ENCODE assay signal across 1 cellular context in genomic region chr7:149028346-149029109, GRCh38.
TF ChIP-seq lines count a peak whose summit lies in the region.

PDIA4 (minus strand) TSS chr7:149028505; CDS start chr7:149028408, 97 bp downstream.

TF ChIP-seq in K562, 482 proteins besides CTCF, POLR2A, EP300 and RAD21 (continued from another document and continues in another):
- no peak for TF ChIP-seq SRSF3 (IDR thresholded peaks at IDR 0.05; ENCODE audit: insufficient read depth, low read length)
- TF ChIP-seq ZBTB33 (CRISPR knock-in tag; IDR thresholded peaks at IDR 0.05): peak; percentile 94
- TF ChIP-seq GTF2F1 (IDR thresholded peaks at IDR 0.05; ENCODE audit: low read depth, low read length): peak; percentile 59; the same call in 1 of the 2 replicates
- TF ChIP-seq ARID1B (IDR thresholded peaks at IDR 0.05): no peak
- TF ChIP-seq HOMEZ (CRISPR knock-in tag; IDR thresholded peaks at IDR 0.05): no peak
- no peak for TF ChIP-seq KAT8 (IDR thresholded peaks at IDR 0.05; ENCODE audit: low read depth)
- TF ChIP-seq TAF1 (IDR thresholded peaks at IDR 0.05; ENCODE audit: control insufficient read depth, extremely low read depth, insufficient read depth, low read length, severe bottlenecking): peak; percentile 87
- peak; percentile 96 for TF ChIP-seq FIP1L1 (IDR thresholded peaks at IDR 0.05; ENCODE audit: low read depth, low read length, poor library complexity, severe bottlenecking)
- no peak for TF ChIP-seq ZNF592 (IDR thresholded peaks at IDR 0.05)
- no peak for TF ChIP-seq RBM15 (IDR thresholded peaks at IDR 0.05; ENCODE audit: insufficient read depth, low read length)
- peak; percentile 66 for TF ChIP-seq SPI1 (IDR thresholded peaks at IDR 0.05; ENCODE audit: borderline replicate concordance, low read depth, low read length)
- TF ChIP-seq CBX1 (IDR thresholded peaks at IDR 0.05; ENCODE audit: low read depth): peak; percentile 94
- peak; percentile 77 for TF ChIP-seq RAD51 (IDR thresholded peaks at IDR 0.05; ENCODE audit: borderline replicate concordance, low read depth)
- TF ChIP-seq ARID2 (IDR thresholded peaks at IDR 0.05): no peak
- peak in 1 of 2 experiments; percentile 92; a peak in 2 of 4 replicates for TF ChIP-seq HDAC1 (IDR thresholded peaks at IDR 0.05)
- no peak for TF ChIP-seq TOE1 (IDR thresholded peaks at IDR 0.05; ENCODE audit: borderline replicate concordance)
- TF ChIP-seq TOE1 (CRISPR knock-in tag; IDR thresholded peaks at IDR 0.05; ENCODE audit: borderline replicate concordance, low read depth): peak; percentile 94; the same call in 1 of the 2 replicates
- no peak for TF ChIP-seq POLR3G (IDR thresholded peaks at IDR 0.05; ENCODE audit: extremely low read depth, insufficient read length, insufficient replicate concordance)
- TF ChIP-seq PRDM10 (IDR thresholded peaks at IDR 0.05; ENCODE audit: partially characterized antibody): peak; percentile 86
- no peak for TF ChIP-seq ZFP1 (CRISPR knock-in tag; IDR thresholded peaks at IDR 0.05)
- peak; percentile 89 for TF ChIP-seq FOS (IDR thresholded peaks at IDR 0.05; ENCODE audit: extremely low read depth, insufficient read length)
- peak; percentile 76 for TF ChIP-seq E2F8 (IDR thresholded peaks at IDR 0.05; ENCODE audit: low read depth, partially characterized antibody)
- TF ChIP-seq RCOR1 (IDR thresholded peaks at IDR 0.05; ENCODE audit: borderline replicate concordance in 1 of 2, low read depth in 2 of 2, low read length in 2 of 2): peak; percentile 28 to 73; a peak in 3 of 4 replicates
- TF ChIP-seq SMAD3 (CRISPR knock-in tag; conservative IDR thresholded peaks at IDR 0.05): 0 out of 2 replicates have a peak, but pooled peaks have one; percentile 62
- no peak for TF ChIP-seq TRIM24 (IDR thresholded peaks at IDR 0.05)
- 0 out of 2 replicates have a peak, but pooled peaks have one; percentile 12 for TF ChIP-seq ZNF274 (IDR thresholded peaks at IDR 0.05; ENCODE audit: borderline replicate concordance, low read depth, low read length)
- no peak for TF ChIP-seq IRF2 (CRISPR knock-in tag; IDR thresholded peaks at IDR 0.05)
- peak; percentile 39; the same call in 1 of the 2 replicates for TF ChIP-seq PRMT5 (CRISPR knock-in tag; IDR thresholded peaks at IDR 0.05)
- peak; percentile 52; the same call in 1 of the 2 replicates for TF ChIP-seq ZHX1 (conservative IDR thresholded peaks at IDR 0.05; ENCODE audit: low read length)
- peak; percentile 17 to 45; a peak in 2 of 4 replicates for TF ChIP-seq TBL1XR1 (IDR thresholded peaks at IDR 0.05; ENCODE audit: low read length in 2 of 2)
- TF ChIP-seq NR2C2 (CRISPR knock-in tag; IDR thresholded peaks at IDR 0.05): peak; percentile 45; the same call in 1 of the 2 replicates
- peak; percentile 44; the same call in 1 of the 2 replicates for TF ChIP-seq NR2C2 (tag; IDR thresholded peaks at IDR 0.05)
- peak; percentile 58; the same call in 1 of the 2 replicates for TF ChIP-seq CEBPG (CRISPR knock-in tag; IDR thresholded peaks at IDR 0.05)
- no peak for TF ChIP-seq CEBPG (tag; conservative IDR thresholded peaks at IDR 0.05 in 1 of 2, IDR thresholded peaks at IDR 0.05 in 1 of 2)
- no peak for TF ChIP-seq ZNF384 (IDR thresholded peaks at IDR 0.05; ENCODE audit: low read depth, low read length)
- peak; percentile 99 for TF ChIP-seq POLR2G (IDR thresholded peaks at IDR 0.05; ENCODE audit: low read depth, low read length)
- peak; percentile 75 for TF ChIP-seq ETV1 (tag; conservative IDR thresholded peaks at IDR 0.05; ENCODE audit: low read depth)
- no peak for TF ChIP-seq CEBPZ (IDR thresholded peaks at IDR 0.05; ENCODE audit: borderline replicate concordance, low read depth, low read length)
